Comparison of ENCODE assay signal across 1 cellular context in genomic region chr9:130054428-130054786, GRCh38.
TF ChIP-seq lines count a peak whose summit lies in the region.

No MANE protein-coding gene starts in this region.

TF ChIP-seq in SK-N-SH, 30 proteins besides CTCF, POLR2A, EP300 and RAD21 (continued from another document):
- no peak for TF ChIP-seq MAX (IDR thresholded peaks at IDR 0.05; ENCODE audit: low read depth)
- no peak for TF ChIP-seq MXI1 (IDR thresholded peaks at IDR 0.05; ENCODE audit: low read depth, low read length)
- TF ChIP-seq EZH2phosphoT487 (IDR thresholded peaks at IDR 0.05; ENCODE audit: borderline replicate concordance, low read depth), result no peak
- no peak for TF ChIP-seq TEAD4 (IDR thresholded peaks at IDR 0.05; ENCODE audit: borderline replicate concordance, insufficient read depth)
- no peak for TF ChIP-seq POLR2AphosphoS5 (IDR thresholded peaks at IDR 0.05; ENCODE audit: low read depth, low read length)
- no peak for TF ChIP-seq PBX3 (IDR thresholded peaks at IDR 0.05)
- TF ChIP-seq ELF1 (IDR thresholded peaks at IDR 0.05), result no peak
- no peak for TF ChIP-seq YY1 (IDR thresholded peaks at IDR 0.05; ENCODE audit: low read depth)
- no peak for TF ChIP-seq CHD2 (IDR thresholded peaks at IDR 0.05; ENCODE audit: low read length, partially characterized antibody)
- TF ChIP-seq ZBTB33 (IDR thresholded peaks at IDR 0.05; ENCODE audit: borderline replicate concordance, low read depth), result no peak
- no peak for TF ChIP-seq JUND (IDR thresholded peaks at IDR 0.05)
- no peak for TF ChIP-seq IRF3 (IDR thresholded peaks at IDR 0.05; ENCODE audit: low read depth, low read length)
- no peak for TF ChIP-seq SIN3A (IDR thresholded peaks at IDR 0.05; ENCODE audit: borderline replicate concordance, low read depth, low read length)
- no peak for TF ChIP-seq FOXM1 (IDR thresholded peaks at IDR 0.05; ENCODE audit: low read depth)
- no peak for TF ChIP-seq SMC3 (IDR thresholded peaks at IDR 0.05; ENCODE audit: low read depth, low read length)
